Comparison of ENCODE assay signal across 26 cellular contexts in the genomic region with DNA sequence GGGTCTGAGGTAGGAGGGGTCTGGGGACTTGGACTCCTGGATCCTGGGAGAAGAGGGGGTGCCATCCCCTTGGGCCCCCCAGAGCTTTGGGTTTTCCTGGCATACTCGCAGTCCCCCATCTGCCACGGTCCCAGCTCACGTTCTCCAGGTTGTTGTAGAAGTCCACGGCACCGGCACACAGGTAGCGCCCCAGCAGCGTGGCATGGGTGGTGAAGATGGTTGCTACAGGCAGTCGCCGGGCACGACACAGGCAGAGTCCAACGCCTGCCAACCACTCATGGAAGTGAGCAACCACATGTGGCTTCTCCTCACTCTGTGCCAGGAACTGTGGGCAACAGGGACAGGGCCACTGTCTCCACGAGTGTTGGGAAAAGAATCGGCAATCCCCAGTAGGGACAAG. TPM values are rescaled to one million over a fixed set of nuclear protein-coding genes. Genes with fewer than 3 reads are reported as not detected.
DNase-seq lines count a peak whose midpoint lies in the region; ATAC-seq, FAIRE-seq and TF ChIP-seq lines count a peak whose summit lies in the region.
"Had no signal": no experiment of that assay in that cellular context is flagged by ENCODE, and none has a peak within 500 bp of the region (broad histone marks: within the 10 kb centered on the region; RNA-seq: fewer than 3 reads in every experiment).

No MANE protein-coding gene starts in this region.

- H3K4me3 Mint-ChIP-seq in stimulated activated memory B cell treated with anti-CD40 and anti-IgM and Interleukin-4, amounts not matched to agents 10 μg/mL and 1 μg/mL and 100 μg/mL, for 72 hours = no peak overlapping the region
- H3K4me3 Mint-ChIP-seq: CD4-positive, CD25-positive, alpha-beta regulatory T cell; HFFc6 had no signal

- H3K4me1 Mint-ChIP-seq in stimulated activated memory B cell treated with anti-CD40 and anti-IgM and Interleukin-4, amounts not matched to agents 10 μg/mL and 1 μg/mL and 100 μg/mL, for 72 hours = peaks cover 33% of the 10 kb centered on the region

- TF ChIP-seq CTCF in WERI-Rb-1 (IDR thresholded peaks at IDR 0.05; ENCODE audit: low read depth, low read length) = no peak
- no peak for TF ChIP-seq CTCF in HepG2 (CRISPR knock-in tag; IDR thresholded peaks at IDR 0.05)
- no peak for TF ChIP-seq CTCF in psoas muscle (IDR thresholded peaks at IDR 0.05)

- H3K27ac Mint-ChIP-seq in stimulated activated memory B cell treated with anti-CD40 and anti-IgM and Interleukin-4, amounts not matched to agents 10 μg/mL and 1 μg/mL and 100 μg/mL, for 72 hours = no peak overlapping the region
- H3K27ac Mint-ChIP-seq: CD4-positive, CD25-positive, alpha-beta regulatory T cell; HFFc6; IgD-negative memory B cell had no signal

- CTCF ChIA-PET in HepG2 (lab: Yijun Ruan, JAX; ENCODE audit: low intra/inter-chr PET ratio, low total read pairs) = no interaction called here

- no peaks in the 10 kb centered on the region for H3K9me3 Mint-ChIP-seq in stimulated activated memory B cell treated with anti-CD40 and anti-IgM and Interleukin-4, amounts not matched to agents 10 μg/mL and 1 μg/mL and 100 μg/mL, for 72 hours
- H3K9me3 Mint-ChIP-seq: CD4-positive, CD25-positive, alpha-beta regulatory T cell; CD8-positive, alpha-beta memory T cell; HFFc6; IgD-negative memory B cell had no signal

- TF ChIP-seq EP300 in HepG2 (IDR thresholded peaks at IDR 0.05; ENCODE audit: low read depth in 2 of 2, low read length in 2 of 2) = no peak
- TF ChIP-seq EP300 in HepG2 (CRISPR knock-in tag; IDR thresholded peaks at IDR 0.05; ENCODE audit: borderline replicate concordance) = no peak

- POLR2A ChIA-PET in HepG2 (lab: Yijun Ruan, JAX) = interaction anchor here (2.8 kb wide), 1 partner anchor 8 kb away, joined by 9 read pairs; the partner anchor contains the start of genes GYS1 and RUVBL2

- WGBS in HepG2 (ENCODE audit: low lambda C conversion rate) = 100% methylated on average over 5 of the region's 13 CpGs
- WGBS in psoas muscle, 3 donors = 67 to 77% (median 71%) methylated on average over 13 of the region's 13 CpGs

- no peaks in the 10 kb centered on the region for H4K20me1 ChIP-seq in HepG2 (ENCODE audit: insufficient read depth, low read length)

- no peak for TF ChIP-seq POLR2A in HepG2 (IDR thresholded peaks at IDR 0.05; ENCODE audit: insufficient read depth in 1 of 2, low read depth in 2 of 2, low read length in 2 of 2)

- no peak overlapping the region for H2AFZ ChIP-seq in HepG2 (ENCODE audit: low read length)

- BruUV-seq in HepG2 (replicated peaks; lab: Mats Ljungman, UMichigan) = no TSS peak

- H3K27ac ChIP-seq in WERI-Rb-1 (peak overlapping the region; percentile 81), HepG2 (ENCODE audit: extremely low read length, insufficient read depth, low read length) (no peak overlapping the region), psoas muscle (peak overlapping the region; percentile 58), subcutaneous abdominal adipose tissue (ENCODE audit: low read depth, low read length) (peak overlapping the region; percentile 23)
- H3K27ac ChIP-seq: HL-60 had no signal

- FAIRE-seq in HepG2 (lab: Jason Lieb, UNC) = no peak
- FAIRE-seq: A204.1, G401.6, GM12892, GM18507 had no signal

- H3K36me3 Mint-ChIP-seq in stimulated activated memory B cell treated with anti-CD40 and anti-IgM and Interleukin-4, amounts not matched to agents 10 μg/mL and 1 μg/mL and 100 μg/mL, for 72 hours = peaks cover 68% of the 10 kb centered on the region

- ATAC-seq in HepG2 (no peak), psoas muscle (no peak), GM18909 (IDR thresholded peaks at IDR 0.05; ENCODE audit: poor library complexity, unreplicated experiment) (no peak)
- ATAC-seq in stimulated activated memory B cell treated with anti-CD40 and anti-IgM and Interleukin-4, amounts not matched to agents 10 μg/mL and 1 μg/mL and 100 μg/mL, for 72 hours = no peak
- ATAC-seq: HCT116 had no signal

- H3K9ac ChIP-seq in HepG2 (ENCODE audit: insufficient read depth, low read depth, low read length) (no peak overlapping the region), subcutaneous abdominal adipose tissue (ENCODE audit: low read length in 5 of 5) (no peak overlapping the region)

- H3K79me2 ChIP-seq in HepG2 (ENCODE audit: insufficient read depth, low read length) = peaks cover 6% of the 10 kb centered on the region

- no peak for TF ChIP-seq RAD21 in HepG2 (CRISPR knock-in tag; IDR thresholded peaks at IDR 0.05)

- no peaks in the 10 kb centered on the region for H3K27me3 Mint-ChIP-seq in stimulated activated memory B cell treated with anti-CD40 and anti-IgM and Interleukin-4, amounts not matched to agents 10 μg/mL and 1 μg/mL and 100 μg/mL, for 72 hours
- H3K27me3 Mint-ChIP-seq: CD4-positive, CD25-positive, alpha-beta regulatory T cell; CD8-positive, alpha-beta memory T cell had no signal

- intact Hi-C loops in HepG2 (cut with micrococcal nuclease; ENCODE audit: unreplicated experiment) (no loop called here), psoas muscle (cut with DNase I) (no loop called here)

- no peaks in the 10 kb centered on the region for H3K27me3 ChIP-seq in WERI-Rb-1 (ENCODE audit: insufficient read depth, low read depth, severe bottlenecking)
- no peaks in the 10 kb centered on the region for H3K27me3 ChIP-seq in HepG2 (ENCODE audit: control insufficient read depth in 1 of 2, insufficient read depth in 2 of 2, low read length in 2 of 2)
- no peaks in the 10 kb centered on the region for H3K27me3 ChIP-seq in psoas muscle (ENCODE audit: insufficient read depth in 3 of 3, low read length in 2 of 3)
- H3K27me3 ChIP-seq in subcutaneous abdominal adipose tissue (ENCODE audit: control insufficient read depth in 5 of 5, insufficient read depth in 4 of 5, low read length in 5 of 5) = no peaks in the 10 kb centered on the region
- H3K27me3 ChIP-seq: BE2C had no signal

- H3K4me1 ChIP-seq in HepG2 (ENCODE audit: insufficient read depth, low read length) = peaks cover 8% of the 10 kb centered on the region
- H3K4me1 ChIP-seq in psoas muscle = peaks cover 36% of the 10 kb centered on the region
- H3K4me1 ChIP-seq in subcutaneous abdominal adipose tissue (ENCODE audit: control insufficient read depth in 5 of 5, insufficient read depth in 5 of 5, low read length in 5 of 5) = peaks cover 0 to 32% (median 20%) of the 10 kb centered on the region in 5 donors
- H3K4me1 ChIP-seq: BE2C had no signal

- H3K36me3 ChIP-seq in WERI-Rb-1 (peaks cover 56% of the 10 kb centered on the region), HepG2 (replicated peaks in 1 of 2; ENCODE audit: control insufficient read depth in 1 of 2, insufficient read depth in 2 of 2, low read length in 2 of 2) (peaks cover 20 to 55% of the 10 kb centered on the region in 2 experiments; a peak in 4 of 5 replicates), psoas muscle (ENCODE audit: insufficient read depth in 1 of 2, low read depth in 1 of 2) (peaks cover 3 to 85% of the 10 kb centered on the region in 2 donors), subcutaneous abdominal adipose tissue (ENCODE audit: control insufficient read depth in 5 of 5, insufficient read depth in 5 of 5, low read length in 5 of 5) (peaks cover 3 to 66% (median 59%) of the 10 kb centered on the region in 5 donors)

- DNase-seq in WERI-Rb-1 = no peak
- no peak for DNase-seq in HepG2 (ENCODE audit: low spot score)
- no peak for DNase-seq in psoas muscle
- DNase-seq in germinal center (ENCODE audit: low spot score) = no peak
- DNase-seq: ACHN; BE2C; C1 segment of cervical spinal cord; CD4-positive, CD25-positive, alpha-beta regulatory T cell; CD8-positive, alpha-beta memory T cell; COR-L47; DMS 273 treated with DMSO at 0.1 percent for 48 hours; DMS53; GOT3; H7; HFFc6 had no signal

- H3K9me3 ChIP-seq in WERI-Rb-1 (ENCODE audit: severe bottlenecking) = no peaks in the 10 kb centered on the region
- no peaks in the 10 kb centered on the region for H3K9me3 ChIP-seq in HepG2 (ENCODE audit: low read length)
- H3K9me3 ChIP-seq in psoas muscle = no peaks in the 10 kb centered on the region
- no peaks in the 10 kb centered on the region for H3K9me3 ChIP-seq in subcutaneous abdominal adipose tissue (ENCODE audit: control insufficient read depth in 5 of 5, low read length in 5 of 5)
- H3K9me3 ChIP-seq: BE2C had no signal

- in situ Hi-C loops in HepG2 (cut with HindIII; ENCODE audit: extremely low pct_ligation_motif_present, low pct_unique_long_range_greater_than_20kb) = no loop called here

- H3K4me3 ChIP-seq in WERI-Rb-1 (ENCODE audit: low read depth, low read length) (no peak overlapping the region), HepG2 (replicated peaks in 1 of 3; ENCODE audit: insufficient read depth in 1 of 3, low read depth in 2 of 3, low read length in 3 of 3) (no peak overlapping the region), psoas muscle (no peak overlapping the region), subcutaneous abdominal adipose tissue (ENCODE audit: low read depth in 1 of 5, low read length in 5 of 5) (no peak overlapping the region)

- no peak overlapping the region for H3K4me2 ChIP-seq in HepG2 (ENCODE audit: low read depth, low read length)

RNA-seq across cellular contexts. Expression of gene GYS1, which starts 7.4 kb away (rescaled TPM):
- total RNA-seq in HepG2 (2016; rRNA removed; fragmentation: Illumina TruSeq; extraction: Trizol) (16.4 and 18.4 TPM in 2 replicates), psoas muscle (100 to 1,000 TPM; 147 to 331 (median 238) TPM)
- total RNA-seq in HepG2 (2016; cell fraction: cytosol; rRNA removed; fragmentation: Illumina TruSeq; extraction: Trizol; ENCODE audit: low read depth) = 5.2 and 5.3 TPM in 2 replicates
- 13.3 and 20.4 TPM in 2 replicates for total RNA-seq in HepG2 (2016; cell fraction: insoluble cytoplasmic fraction; rRNA removed; fragmentation: Illumina TruSeq; extraction: Trizol)
- total RNA-seq in HepG2 (2016; cell fraction: membrane; rRNA removed; fragmentation: Illumina TruSeq; extraction: Trizol) = 4.9 and 5.1 TPM in 2 replicates
- 17.7 and 22.5 TPM in 2 replicates for total RNA-seq in HepG2 (2016; cell fraction: nucleus; rRNA removed; fragmentation: Illumina TruSeq; extraction: Trizol)
- polyA plus RNA-seq in HepG2 (2011; rRNA removed) (34.3 and 42.1 TPM in 2 replicates), psoas muscle (10 to 100 TPM; 30.9 to 61.3 (median 58.9) TPM)
- polyA plus RNA-seq in HepG2 (2011; cell fraction: cytosol; rRNA removed) = 15.4 and 24.0 TPM in 2 replicates
- polyA plus RNA-seq in HepG2 (2011; cell fraction: nucleus; rRNA removed) = 43.8 and 62.9 TPM in 2 replicates
- 10.2 and 20.0 TPM in 2 replicates for polyA plus RNA-seq in HepG2 (2012)
- 1.1 and 1.4 TPM in 2 replicates for polyA plus RNA-seq in HepG2 (2016; cell fraction: cytosol; fragmentation: Illumina TruSeq; extraction: Trizol; ENCODE audit: low read depth)
- 10.8 and 15.0 TPM in 2 replicates for polyA plus RNA-seq in HepG2 (2016; cell fraction: insoluble cytoplasmic fraction; fragmentation: Illumina TruSeq; extraction: Trizol; ENCODE audit: low read depth)
- polyA plus RNA-seq in HepG2 (2016; cell fraction: membrane; fragmentation: Illumina TruSeq; extraction: Trizol; ENCODE audit: low read depth) = 2.9 and 3.5 TPM in 2 replicates
- polyA plus RNA-seq in HepG2 (2016; cell fraction: nucleus; fragmentation: Illumina TruSeq; extraction: Trizol; ENCODE audit: insufficient read depth, low read depth) = 28.6 and 30.1 TPM in 2 replicates
- 85.1 and 134 TPM in 2 replicates for polyA minus RNA-seq in HepG2 (2011; rRNA and poly(A)+ RNA removed; ENCODE audit: low replicate concordance)
- 22.2 and 28.2 TPM in 2 replicates for polyA minus RNA-seq in HepG2 (2011; cell fraction: cytosol; rRNA and poly(A)+ RNA removed)
- polyA minus RNA-seq in HepG2 (2011; cell fraction: nucleus; rRNA and poly(A)+ RNA removed) = 26.5 and 44.0 TPM in 2 replicates

RNA-seq across cellular contexts. Expression of gene RUVBL2, which starts 8.0 kb away (rescaled TPM):
- total RNA-seq in HepG2 (2016; rRNA removed; fragmentation: Illumina TruSeq; extraction: Trizol) = 108 and 122 TPM in 2 replicates
- 42.8 and 44.4 TPM in 2 replicates for total RNA-seq in HepG2 (2016; cell fraction: cytosol; rRNA removed; fragmentation: Illumina TruSeq; extraction: Trizol; ENCODE audit: low read depth)
- 98.2 and 127 TPM in 2 replicates for total RNA-seq in HepG2 (2016; cell fraction: insoluble cytoplasmic fraction; rRNA removed; fragmentation: Illumina TruSeq; extraction: Trizol)
- total RNA-seq in HepG2 (2016; cell fraction: membrane; rRNA removed; fragmentation: Illumina TruSeq; extraction: Trizol) = 53.1 and 56.0 TPM in 2 replicates
- 57.1 and 62.8 TPM in 2 replicates for total RNA-seq in HepG2 (2016; cell fraction: nucleus; rRNA removed; fragmentation: Illumina TruSeq; extraction: Trizol)
- 109 and 120 TPM in 2 replicates for polyA plus RNA-seq in HepG2 (2011; rRNA removed)
- polyA plus RNA-seq in HepG2 (2011; cell fraction: cytosol; rRNA removed) = 120 and 188 TPM in 2 replicates
- polyA plus RNA-seq in HepG2 (2011; cell fraction: nucleus; rRNA removed) = 169 and 241 TPM in 2 replicates
- 71.6 and 76.0 TPM in 2 replicates for polyA plus RNA-seq in HepG2 (2012)
- 38.1 and 42.9 TPM in 2 replicates for polyA plus RNA-seq in HepG2 (2016; cell fraction: cytosol; fragmentation: Illumina TruSeq; extraction: Trizol; ENCODE audit: low read depth)
- 87.8 and 103 TPM in 2 replicates for polyA plus RNA-seq in HepG2 (2016; cell fraction: insoluble cytoplasmic fraction; fragmentation: Illumina TruSeq; extraction: Trizol; ENCODE audit: low read depth)
- 44.0 and 49.8 TPM in 2 replicates for polyA plus RNA-seq in HepG2 (2016; cell fraction: membrane; fragmentation: Illumina TruSeq; extraction: Trizol; ENCODE audit: low read depth)
- 101 and 102 TPM in 2 replicates for polyA plus RNA-seq in HepG2 (2016; cell fraction: nucleus; fragmentation: Illumina TruSeq; extraction: Trizol; ENCODE audit: insufficient read depth, low read depth)
- polyA minus RNA-seq in HepG2 (2011; rRNA and poly(A)+ RNA removed; ENCODE audit: low replicate concordance) = 203 and 355 TPM in 2 replicates
- polyA minus RNA-seq in HepG2 (2011; cell fraction: cytosol; rRNA and poly(A)+ RNA removed) = 65.7 and 86.3 TPM in 2 replicates
- polyA minus RNA-seq in HepG2 (2011; cell fraction: nucleus; rRNA and poly(A)+ RNA removed) = 47.3 and 59.2 TPM in 2 replicates
- 10 to 100 TPM; 61.1 to 87.4 (median 81.8) TPM for total RNA-seq in psoas muscle
- polyA plus RNA-seq in psoas muscle = 10 to 100 TPM; 62.7 to 76.5 (median 69.5) TPM

RNA-seq across cellular contexts. Expression of gene FTL, which starts 20.6 kb away (rescaled TPM):
- total RNA-seq in HepG2 (2016; rRNA removed; fragmentation: Illumina TruSeq; extraction: Trizol) (3,909 and 8,800 TPM in 2 replicates), psoas muscle (1,000 to 10,000 TPM in 3 of 4 donors, 100 to 1,000 TPM in 1; 802 to 2,269 (median 1,158) TPM)
- 89,971 and 90,879 TPM in 2 replicates for total RNA-seq in HepG2 (2016; cell fraction: cytosol; rRNA removed; fragmentation: Illumina TruSeq; extraction: Trizol; ENCODE audit: low read depth)
- 3,851 and 8,859 TPM in 2 replicates for total RNA-seq in HepG2 (2016; cell fraction: insoluble cytoplasmic fraction; rRNA removed; fragmentation: Illumina TruSeq; extraction: Trizol)
- total RNA-seq in HepG2 (2016; cell fraction: membrane; rRNA removed; fragmentation: Illumina TruSeq; extraction: Trizol) = 51,578 and 56,338 TPM in 2 replicates
- 2,617 and 3,067 TPM in 2 replicates for total RNA-seq in HepG2 (2016; cell fraction: nucleus; rRNA removed; fragmentation: Illumina TruSeq; extraction: Trizol)
- polyA plus RNA-seq in HepG2 (2011; rRNA removed) (2,513 and 2,721 TPM in 2 replicates), psoas muscle (1,000 to 10,000 TPM; 1,296 to 1,753 (median 1,467) TPM)
- polyA plus RNA-seq in HepG2 (2011; cell fraction: cytosol; rRNA removed) = 2,416 and 4,778 TPM in 2 replicates
- polyA plus RNA-seq in HepG2 (2011; cell fraction: nucleus; rRNA removed) = 1,286 and 1,341 TPM in 2 replicates
- 3,171 and 4,080 TPM in 2 replicates for polyA plus RNA-seq in HepG2 (2012)
- polyA plus RNA-seq in HepG2 (2016; cell fraction: cytosol; fragmentation: Illumina TruSeq; extraction: Trizol; ENCODE audit: low read depth) = 183,517 and 194,436 TPM in 2 replicates
- 7,307 and 7,404 TPM in 2 replicates for polyA plus RNA-seq in HepG2 (2016; cell fraction: insoluble cytoplasmic fraction; fragmentation: Illumina TruSeq; extraction: Trizol; ENCODE audit: low read depth)
- polyA plus RNA-seq in HepG2 (2016; cell fraction: membrane; fragmentation: Illumina TruSeq; extraction: Trizol; ENCODE audit: low read depth) = 88,210 and 91,472 TPM in 2 replicates
- 7,073 and 8,244 TPM in 2 replicates for polyA plus RNA-seq in HepG2 (2016; cell fraction: nucleus; fragmentation: Illumina TruSeq; extraction: Trizol; ENCODE audit: insufficient read depth, low read depth)
- polyA minus RNA-seq in HepG2 (2011; rRNA and poly(A)+ RNA removed; ENCODE audit: low replicate concordance) = 1,399 and 2,171 TPM in 2 replicates
- polyA minus RNA-seq in HepG2 (2011; cell fraction: cytosol; rRNA and poly(A)+ RNA removed) = 634 and 932 TPM in 2 replicates
- polyA minus RNA-seq in HepG2 (2011; cell fraction: nucleus; rRNA and poly(A)+ RNA removed) = 209 and 221 TPM in 2 replicates

RNA-seq across cellular contexts. Expression of gene BAX, which starts 31.0 kb away (rescaled TPM):
- total RNA-seq in HepG2 (2016; rRNA removed; fragmentation: Illumina TruSeq; extraction: Trizol) = 167 and 176 TPM in 2 replicates
- 230 and 246 TPM in 2 replicates for total RNA-seq in HepG2 (2016; cell fraction: cytosol; rRNA removed; fragmentation: Illumina TruSeq; extraction: Trizol; ENCODE audit: low read depth)
- total RNA-seq in HepG2 (2016; cell fraction: insoluble cytoplasmic fraction; rRNA removed; fragmentation: Illumina TruSeq; extraction: Trizol) = 165 and 193 TPM in 2 replicates
- total RNA-seq in HepG2 (2016; cell fraction: membrane; rRNA removed; fragmentation: Illumina TruSeq; extraction: Trizol) = 237 and 254 TPM in 2 replicates
- 96.5 and 102 TPM in 2 replicates for total RNA-seq in HepG2 (2016; cell fraction: nucleus; rRNA removed; fragmentation: Illumina TruSeq; extraction: Trizol)
- polyA plus RNA-seq in HepG2 (2011; rRNA removed) = 139 and 164 TPM in 2 replicates
- polyA plus RNA-seq in HepG2 (2011; cell fraction: cytosol; rRNA removed) = 118 and 159 TPM in 2 replicates
- polyA plus RNA-seq in HepG2 (2011; cell fraction: nucleus; rRNA removed) = 330 and 345 TPM in 2 replicates
- polyA plus RNA-seq in HepG2 (2012) = 158 and 165 TPM in 2 replicates
- 324 and 380 TPM in 2 replicates for polyA plus RNA-seq in HepG2 (2016; cell fraction: cytosol; fragmentation: Illumina TruSeq; extraction: Trizol; ENCODE audit: low read depth)
- 326 and 339 TPM in 2 replicates for polyA plus RNA-seq in HepG2 (2016; cell fraction: insoluble cytoplasmic fraction; fragmentation: Illumina TruSeq; extraction: Trizol; ENCODE audit: low read depth)
- 331 and 356 TPM in 2 replicates for polyA plus RNA-seq in HepG2 (2016; cell fraction: membrane; fragmentation: Illumina TruSeq; extraction: Trizol; ENCODE audit: low read depth)
- 298 and 326 TPM in 2 replicates for polyA plus RNA-seq in HepG2 (2016; cell fraction: nucleus; fragmentation: Illumina TruSeq; extraction: Trizol; ENCODE audit: insufficient read depth, low read depth)
- 81.2 and 143 TPM in 2 replicates for polyA minus RNA-seq in HepG2 (2011; rRNA and poly(A)+ RNA removed; ENCODE audit: low replicate concordance)
- 66.1 and 82.4 TPM in 2 replicates for polyA minus RNA-seq in HepG2 (2011; cell fraction: cytosol; rRNA and poly(A)+ RNA removed)
- polyA minus RNA-seq in HepG2 (2011; cell fraction: nucleus; rRNA and poly(A)+ RNA removed) = 85.3 and 90.1 TPM in 2 replicates
- total RNA-seq in psoas muscle = 10 to 100 TPM; 16.8 to 24.4 (median 22.0) TPM
- 10 to 100 TPM; 20.7 to 66.1 (median 35.6) TPM for polyA plus RNA-seq in psoas muscle

RNA-seq across cellular contexts. Expression of gene LHB, which starts 31.2 kb away (rescaled TPM):
- not detected in 2 replicates for total RNA-seq in HepG2 (2016; rRNA removed; fragmentation: Illumina TruSeq; extraction: Trizol)
- total RNA-seq in HepG2 (2016; cell fraction: cytosol; rRNA removed; fragmentation: Illumina TruSeq; extraction: Trizol; ENCODE audit: low read depth) = not detected in 2 replicates
- total RNA-seq in HepG2 (2016; cell fraction: insoluble cytoplasmic fraction; rRNA removed; fragmentation: Illumina TruSeq; extraction: Trizol) = not detected in 2 replicates
- total RNA-seq in HepG2 (2016; cell fraction: membrane; rRNA removed; fragmentation: Illumina TruSeq; extraction: Trizol) = not detected in 2 replicates
- total RNA-seq in HepG2 (2016; cell fraction: nucleus; rRNA removed; fragmentation: Illumina TruSeq; extraction: Trizol) = not detected in 2 replicates
- 0.82 TPM in 1 of 2 replicates, not detected in the other for polyA plus RNA-seq in HepG2 (2011; rRNA removed)
- 0.26 and 0.31 TPM in 2 replicates for polyA plus RNA-seq in HepG2 (2011; cell fraction: cytosol; rRNA removed)
- 14.9 and 17.4 TPM in 2 replicates for polyA plus RNA-seq in HepG2 (2011; cell fraction: nucleus; rRNA removed)
- polyA plus RNA-seq in HepG2 (2012) = 0.75 and 0.87 TPM in 2 replicates
- polyA plus RNA-seq in HepG2 (2016; cell fraction: cytosol; fragmentation: Illumina TruSeq; extraction: Trizol; ENCODE audit: low read depth) = not detected in 2 replicates
- polyA plus RNA-seq in HepG2 (2016; cell fraction: insoluble cytoplasmic fraction; fragmentation: Illumina TruSeq; extraction: Trizol; ENCODE audit: low read depth) = not detected in 2 replicates
- polyA plus RNA-seq in HepG2 (2016; cell fraction: membrane; fragmentation: Illumina TruSeq; extraction: Trizol; ENCODE audit: low read depth) = not detected in 2 replicates
- polyA plus RNA-seq in HepG2 (2016; cell fraction: nucleus; fragmentation: Illumina TruSeq; extraction: Trizol; ENCODE audit: insufficient read depth, low read depth) = 1.2 TPM in 1 of 2 replicates, not detected in the other
- not detected in 2 replicates for polyA minus RNA-seq in HepG2 (2011; rRNA and poly(A)+ RNA removed; ENCODE audit: low replicate concordance)
- polyA minus RNA-seq in HepG2 (2011; cell fraction: cytosol; rRNA and poly(A)+ RNA removed) = not detected in 2 replicates
- not detected in 2 replicates for polyA minus RNA-seq in HepG2 (2011; cell fraction: nucleus; rRNA and poly(A)+ RNA removed)
- total RNA-seq in psoas muscle = not detected
- under 1 TPM in 1 of 3 donors, not detected in 2; 0.32 TPM for polyA plus RNA-seq in psoas muscle
- total RNA-seq: CD4-positive, CD25-positive, alpha-beta regulatory T cell; CD8-positive, alpha-beta memory T cell; H7; HT1080 had no signal
- polyA plus RNA-seq: CD4-positive, CD25-positive, alpha-beta regulatory T cell; CD8-positive, alpha-beta memory T cell had no signal

Comparison
In these comparisons a context has a peak if more than half of its experiments do, and no peak if none do; other contexts are left out.
1. RNA of gene GYS1, which starts 7.4 kb away (total RNA-seq): 147 to 331 TPM in psoas muscle; 4.9 to 22.5 TPM in HepG2; every median in the first group is over 4 times any median in the second.